26 cellular contexts compared by ENCODE assay signal in genomic region chr19:49739098-49739497, GRCh38. TPM values are rescaled to one million over a fixed set of nuclear protein-coding genes. Genes with fewer than 3 reads are reported as not detected.
"Had no signal": no experiment of that assay in that cellular context is flagged by ENCODE, and none has a peak within 500 bp of the region (broad histone marks: within the 10 kb centered on the region; RNA-seq: fewer than 3 reads in every experiment).

No MANE protein-coding gene starts in this region.

- H3K9me3 Mint-ChIP-seq: naive thymus-derived CD8-positive, alpha-beta T cell; nephron progenitor cell; neural crest cell; stimulated activated effector memory CD8-positive, alpha-beta T cell treated with anti-CD3 and anti-CD28 coated beads, Interleukin-12 subunit alpha, Interleukin-12 subunit beta, amount 100 ng/mL, for 72 hours; stimulated activated naive B cell treated with anti-CD40 and anti-IgM and Interleukin-4, amounts not matched to agents 10 μg/mL and 1 μg/mL and 100 μg/mL, for 72 hours; stimulated activated naive CD8-positive, alpha-beta T cell treated with anti-CD3 and anti-CD28 coated beads, Interleukin-15, Interleukin-2, amounts not matched to agents 100 ng/mL and 50 ng/mL, for 24 hours had no signal

- H3K36me3 Mint-ChIP-seq: stimulated activated effector memory CD8-positive, alpha-beta T cell treated with anti-CD3 and anti-CD28 coated beads, Interleukin-12 subunit alpha, Interleukin-12 subunit beta, amount 100 ng/mL, for 72 hours; stimulated activated naive B cell treated with anti-CD40 and anti-IgM and Interleukin-4, amounts not matched to agents 10 μg/mL and 1 μg/mL and 100 μg/mL, for 72 hours had no signal

- H3K4me3 Mint-ChIP-seq: nephron progenitor cell; neural crest cell; stimulated activated effector memory CD8-positive, alpha-beta T cell treated with anti-CD3 and anti-CD28 coated beads, Interleukin-12 subunit alpha, Interleukin-12 subunit beta, amount 100 ng/mL, for 72 hours; stimulated activated naive B cell treated with anti-CD40 and anti-IgM and Interleukin-4, amounts not matched to agents 10 μg/mL and 1 μg/mL and 100 μg/mL, for 72 hours; stimulated activated naive CD8-positive, alpha-beta T cell treated with anti-CD3 and anti-CD28 coated beads, Interleukin-15, Interleukin-2, amounts not matched to agents 100 ng/mL and 50 ng/mL, for 24 hours had no signal

- ATAC-seq: naive thymus-derived CD8-positive, alpha-beta T cell; psoas muscle; right lobe of liver; stimulated activated effector memory CD8-positive, alpha-beta T cell treated with anti-CD3 and anti-CD28 coated beads, Interleukin-12 subunit alpha, Interleukin-12 subunit beta, amount 100 ng/mL, for 72 hours had no signal

- H3K27me3 Mint-ChIP-seq: progenitor cell of endocrine pancreas; stimulated activated naive B cell treated with anti-CD40 and anti-IgM and Interleukin-4, amounts not matched to agents 10 μg/mL and 1 μg/mL and 100 μg/mL, for 72 hours; stimulated activated naive CD8-positive, alpha-beta T cell treated with anti-CD3 and anti-CD28 coated beads, Interleukin-15, Interleukin-2, amounts not matched to agents 100 ng/mL and 50 ng/mL, for 24 hours had no signal

- H3K27ac Mint-ChIP-seq: nephron progenitor cell; progenitor cell of endocrine pancreas; stimulated activated effector memory CD8-positive, alpha-beta T cell treated with anti-CD3 and anti-CD28 coated beads, Interleukin-12 subunit alpha, Interleukin-12 subunit beta, amount 100 ng/mL, for 72 hours; stimulated activated naive CD8-positive, alpha-beta T cell treated with anti-CD3 and anti-CD28 coated beads, Interleukin-15, Interleukin-2, amounts not matched to agents 100 ng/mL and 50 ng/mL, for 24 hours had no signal

- H3K4me1 Mint-ChIP-seq: neural crest cell had no signal

- DNase-seq: naive thymus-derived CD8-positive, alpha-beta T cell; nephron progenitor cell; nucleus accumbens; ovary; psoas muscle; right cardiac atrium; right lobe of liver; sigmoid colon; small intestine; stimulated activated CD4-positive, alpha-beta T cell treated with anti-CD3 and anti-CD28 coated beads, Interleukin-15, amount 100 ng/mL, for 24 hours; stimulated activated CD4-positive, alpha-beta T cell treated with anti-CD3 and anti-CD28 coated beads, Interleukin-2, amount 100 ng/mL, for 24 hours; stimulated activated CD4-positive, alpha-beta T cell treated with anti-CD3 and anti-CD28 coated beads, Interleukin-2, amount 100 ng/mL, for 48 hours; stimulated activated CD4-positive, alpha-beta T cell treated with anti-CD3 and anti-CD28 coated beads, Interleukin-4, amount 100 ng/mL, for 24 hours; stimulated activated naive B cell treated with anti-CD40 and anti-IgM and Interleukin-4, amounts not matched to agents 10 μg/mL and 1 μg/mL and 100 μg/mL, for 72 hours; stimulated activated naive CD4-positive, alpha-beta T cell treated with Interleukin-2 at 50 U/mL for 16 hours; stomach; thyroid gland; trophoblast cell; upper lobe of left lung had no signal

RNA-seq across cellular contexts. Expression of gene TSKS, which starts 24.0 kb away (rescaled TPM):
- total RNA-seq: neural crest cell, progenitor cell of endocrine pancreas, renal cortical epithelial cell, right lobe of liver, stomach, temporal lobe, thoracic aorta had no signal
